26 cellular contexts compared by ENCODE assay signal in genomic region chr7:95781967-95782586, GRCh38.
"Had no signal": no experiment of that assay in that cellular context is flagged by ENCODE, and none has a peak within 500 bp of the region (broad histone marks: within the 10 kb centered on the region; RNA-seq: fewer than 3 reads in every experiment).

No MANE protein-coding gene starts in this region.

- H3K36me3 Mint-ChIP-seq: activated naive CD4-positive, alpha-beta T cell treated with anti-CD3 and anti-CD28 coated beads, Interleukin-2, amount 50 U/mL, for 24 hours; naive B cell; neural progenitor cell; stimulated activated naive B cell treated with anti-CD40 and anti-IgM and Interleukin-4, amounts not matched to agents 10 μg/mL and 1 μg/mL and 100 μg/mL, for 72 hours; type B pancreatic cell had no signal

- H3K4me3 Mint-ChIP-seq: activated naive CD4-positive, alpha-beta T cell treated with anti-CD3 and anti-CD28 coated beads, Interleukin-2, amount 50 U/mL, for 24 hours; dendritic cell treated with granulocyte-macrophage colony-stimulating factor and Interleukin-4, amounts not matched to agents 40 ng/mL and 50 ng/mL, for 4 days; naive B cell; neural progenitor cell; stimulated activated naive B cell treated with anti-CD40 and anti-IgM and Interleukin-4, amounts not matched to agents 10 μg/mL and 1 μg/mL and 100 μg/mL, for 72 hours; type B pancreatic cell had no signal

- H3K4me2 ChIP-seq: neural progenitor cell had no signal

- H3K4me1 ChIP-seq: body of pancreas, lower lobe of right lung, neural progenitor cell, vagina had no signal

- H2AFZ ChIP-seq: neural progenitor cell had no signal

- H3K36me3 ChIP-seq: lower lobe of right lung, neural progenitor cell, sigmoid colon, thoracic aorta, vagina had no signal

- DNase-seq: activated CD4-positive, alpha-beta T cell treated with anti-CD3 and anti-CD28 coated beads, Interleukin-2, amount 50 U/mL, for 1 hour; activated gamma-delta T cell treated with Interleukin-2 at 50 U/mL for 16 hours; activated T-cell treated with anti-CD3 and anti-CD28 coated beads, Interleukin-2, amount 50 U/mL, for 1 hour; anterior cingulate cortex; body of pancreas; effector CD8-positive, alpha-beta T cell; erythroblast; foreskin fibroblast; left colon; lower lobe of right lung; mesendoderm; mucosa of descending colon; naive B cell; retina; sigmoid colon; stimulated activated CD4-positive, alpha-beta T cell treated with anti-CD3 and anti-CD28 coated beads, Interleukin-2, amount 100 ng/mL, for 48 hours; stimulated activated CD8-positive, alpha-beta memory T cell treated with anti-CD3 and anti-CD28 coated beads, Interleukin-4, amount 100 ng/mL, for 48 hours; stimulated activated naive B cell treated with anti-CD40 and anti-IgM and Interleukin-4, amounts not matched to agents 10 μg/mL and 1 μg/mL and 100 μg/mL, for 72 hours had no signal

- H3K9me3 Mint-ChIP-seq: activated naive CD4-positive, alpha-beta T cell treated with anti-CD3 and anti-CD28 coated beads, Interleukin-2, amount 50 U/mL, for 24 hours; dendritic cell treated with granulocyte-macrophage colony-stimulating factor and Interleukin-4, amounts not matched to agents 40 ng/mL and 50 ng/mL, for 4 days; stimulated activated naive B cell treated with anti-CD40 and anti-IgM and Interleukin-4, amounts not matched to agents 10 μg/mL and 1 μg/mL and 100 μg/mL, for 72 hours; type B pancreatic cell had no signal

- ATAC-seq: activated CD4-positive, CD25-positive, alpha-beta regulatory T cell treated with anti-CD3 and anti-CD28 coated beads, Interleukin-2, amount 50 U/mL, for 24 hours; body of pancreas; left colon; lower lobe of right lung; mucosa of descending colon; stimulated activated naive B cell treated with anti-CD40 and anti-IgM and Interleukin-4, amounts not matched to agents 10 μg/mL and 1 μg/mL and 100 μg/mL, for 72 hours had no signal

- H3K9me3 ChIP-seq: lower lobe of right lung, mucosa of descending colon, sigmoid colon, thoracic aorta, vagina had no signal

- H3K9ac ChIP-seq: neural progenitor cell had no signal

- H3K4me1 Mint-ChIP-seq: activated naive CD4-positive, alpha-beta T cell treated with anti-CD3 and anti-CD28 coated beads, Interleukin-2, amount 50 U/mL, for 24 hours; naive B cell; neural progenitor cell; stimulated activated naive B cell treated with anti-CD40 and anti-IgM and Interleukin-4, amounts not matched to agents 10 μg/mL and 1 μg/mL and 100 μg/mL, for 72 hours had no signal

- H3K27ac Mint-ChIP-seq: activated naive CD4-positive, alpha-beta T cell treated with anti-CD3 and anti-CD28 coated beads, Interleukin-2, amount 50 U/mL, for 24 hours; dendritic cell treated with granulocyte-macrophage colony-stimulating factor and Interleukin-4, amounts not matched to agents 40 ng/mL and 50 ng/mL, for 4 days; naive B cell; neural progenitor cell; stimulated activated naive B cell treated with anti-CD40 and anti-IgM and Interleukin-4, amounts not matched to agents 10 μg/mL and 1 μg/mL and 100 μg/mL, for 72 hours; type B pancreatic cell had no signal

- H3K27ac ChIP-seq: body of pancreas, lower lobe of right lung, neural progenitor cell, sigmoid colon, vagina, VCaP had no signal

- H3K27me3 ChIP-seq: body of pancreas, neural progenitor cell, sigmoid colon, vagina had no signal

- H3K4me3 ChIP-seq: body of pancreas, lower lobe of right lung, mucosa of descending colon, neural progenitor cell, sigmoid colon, thoracic aorta, vagina had no signal
